ENCODE assay signal across 8 cellular contexts in genomic region chr6:36131517-36132220, GRCh38. TPM values are rescaled to one million over a fixed set of nuclear protein-coding genes. Genes with fewer than 3 reads are reported as not detected.
DNase-seq lines count a peak whose midpoint lies in the region; ATAC-seq and TF ChIP-seq lines count a peak whose summit lies in the region.

No MANE protein-coding gene starts in this region.

- peaks cover 29% of the 10 kb centered on the region for H3K4me1 Mint-ChIP-seq in activated T-helper 2 cell treated with anti-CD3 and anti-CD28 coated beads, Interferon-gamma antibody, Interleukin-2, Interleukin-4, amounts not matched to agents 10 μg/mL and 5 μg/mL and 100 μg/mL, durations not matched to agents 14 hours and 24 hours and 36 hours (ENCODE audit: low read depth)

- peaks cover 35% of the 10 kb centered on the region for H3K36me3 Mint-ChIP-seq in activated T-helper 2 cell treated with anti-CD3 and anti-CD28 coated beads, Interferon-gamma antibody, Interleukin-2, Interleukin-4, amounts not matched to agents 10 μg/mL and 5 μg/mL and 100 μg/mL, durations not matched to agents 14 hours and 24 hours and 36 hours (ENCODE audit: low read depth)

- intact Hi-C loops in activated T-helper 2 cell treated with anti-CD3 and anti-CD28 coated beads, Interferon-gamma antibody, Interleukin-2, Interleukin-4, amounts not matched to agents 10 μg/mL and 5 μg/mL and 100 μg/mL, durations not matched to agents 14 hours and 24 hours and 36 hours (cut with micrococcal nuclease) = loop anchor here (1.0 to 10.0 kb wide), 5 partner anchors 10 to 553 kb away; partner anchors contain the start of gene MAPK14
- intact Hi-C loops in left ventricle myocardium inferior (cut with micrococcal nuclease) = no loop called here

- H3K9me3 ChIP-seq in left ventricle myocardium inferior (replicated peaks) = no peaks in the 10 kb centered on the region

- peak overlapping the region; percentile 75 for H3K4me3 Mint-ChIP-seq in activated T-helper 2 cell treated with anti-CD3 and anti-CD28 coated beads, Interferon-gamma antibody, Interleukin-2, Interleukin-4, amounts not matched to agents 10 μg/mL and 5 μg/mL and 100 μg/mL, durations not matched to agents 14 hours and 24 hours and 36 hours (ENCODE audit: low read depth)

- peaks cover 23% of the 10 kb centered on the region for H3K4me1 ChIP-seq in left ventricle myocardium inferior

- H3K27me3 Mint-ChIP-seq in activated T-helper 2 cell treated with anti-CD3 and anti-CD28 coated beads, Interferon-gamma antibody, Interleukin-2, Interleukin-4, amounts not matched to agents 10 μg/mL and 5 μg/mL and 100 μg/mL, durations not matched to agents 14 hours and 24 hours and 36 hours (ENCODE audit: low read depth) = no peaks in the 10 kb centered on the region

- H3K27ac ChIP-seq in C4-2B (peak overlapping the region; percentile 86), left ventricle myocardium inferior (replicated peaks) (no peak overlapping the region)

- peaks cover 97% of the 10 kb centered on the region for H3K27me3 ChIP-seq in left ventricle myocardium inferior (ENCODE audit: low read depth)

- peak; percentile 93 for ATAC-seq in HG03175 (IDR thresholded peaks at IDR 0.05; ENCODE audit: unreplicated experiment)

- TF ChIP-seq CTCF in C4-2B (conservative IDR thresholded peaks at IDR 0.05) (no peak), left ventricle myocardium inferior (IDR thresholded peaks at IDR 0.05; ENCODE audit: borderline replicate concordance) (no peak)

- peak overlapping the region; percentile 92 for H3K27ac Mint-ChIP-seq in activated T-helper 2 cell treated with anti-CD3 and anti-CD28 coated beads, Interferon-gamma antibody, Interleukin-2, Interleukin-4, amounts not matched to agents 10 μg/mL and 5 μg/mL and 100 μg/mL, durations not matched to agents 14 hours and 24 hours and 36 hours

- H3K36me3 ChIP-seq in left ventricle myocardium inferior = no peaks in the 10 kb centered on the region

- DNase-seq in GM19240 (ENCODE audit: insufficient read length, low spot score) (peak; percentile 89), NCI-H748 (lab: John Stamatoyannopoulos, UW; ENCODE audit: unreplicated experiment) (peak; percentile 81), left ventricle myocardium inferior (no peak), skeletal muscle cell (ENCODE audit: low read depth) (peak; percentile 33), COLO829 (ENCODE audit: low spot score) (no peak)
- peak; percentile 45 for DNase-seq in activated T-helper 2 cell treated with anti-CD3 and anti-CD28 coated beads, Interferon-gamma antibody, Interleukin-2, Interleukin-4, amounts not matched to agents 10 μg/mL and 5 μg/mL and 100 μg/mL, durations not matched to agents 14 hours and 24 hours and 36 hours (ENCODE audit: low spot score)

- no peaks in the 10 kb centered on the region for H3K9me3 Mint-ChIP-seq in activated T-helper 2 cell treated with anti-CD3 and anti-CD28 coated beads, Interferon-gamma antibody, Interleukin-2, Interleukin-4, amounts not matched to agents 10 μg/mL and 5 μg/mL and 100 μg/mL, durations not matched to agents 14 hours and 24 hours and 36 hours

- H3K4me3 ChIP-seq in left ventricle myocardium inferior = peak overlapping the region; percentile 57
- H3K4me3 ChIP-seq in skeletal muscle cell (ENCODE audit: low read depth, low read length) = peak overlapping the region; percentile 9

RNA-seq across cellular contexts. Expression of gene MAPK13, which starts 1.4 kb away (rescaled TPM):
- total RNA-seq in activated T-helper 2 cell treated with anti-CD3 and anti-CD28 coated beads, Interferon-gamma antibody, Interleukin-2, Interleukin-4, amounts not matched to agents 10 μg/mL and 5 μg/mL and 100 μg/mL, durations not matched to agents 14 hours and 24 hours and 36 hours = 34.7 and 37.5 TPM in 2 replicates
- 0.33 TPM for total RNA-seq in left ventricle myocardium inferior

Comparison
In these comparisons a context has a peak if more than half of its experiments do, and no peak if none do; other contexts are left out.
1. DNase-seq: peak in GM19240 (single experiment), NCI-H748 (single experiment), activated T-helper 2 cell treated with anti-CD3 and anti-CD28 coated beads, Interferon-gamma antibody, Interleukin-2, Interleukin-4, amounts not matched to agents 10 μg/mL and 5 μg/mL and 100 μg/mL, durations not matched to agents 14 hours and 24 hours and 36 hours (single experiment) and skeletal muscle cell (single experiment); none in left ventricle myocardium inferior (single experiment) and COLO829 (single experiment).
2. RNA of gene MAPK13, which starts 1.4 kb away (total RNA-seq): 34.7 to 37.5 TPM in activated T-helper 2 cell treated with anti-CD3 and anti-CD28 coated beads, Interferon-gamma antibody, Interleukin-2, Interleukin-4, amounts not matched to agents 10 μg/mL and 5 μg/mL and 100 μg/mL, durations not matched to agents 14 hours and 24 hours and 36 hours; 0.33 TPM in left ventricle myocardium inferior (single experiment); every median in the first group is over 10 times any median in the second.